1 cellular context compared by ENCODE assay signal in the genomic region with DNA sequence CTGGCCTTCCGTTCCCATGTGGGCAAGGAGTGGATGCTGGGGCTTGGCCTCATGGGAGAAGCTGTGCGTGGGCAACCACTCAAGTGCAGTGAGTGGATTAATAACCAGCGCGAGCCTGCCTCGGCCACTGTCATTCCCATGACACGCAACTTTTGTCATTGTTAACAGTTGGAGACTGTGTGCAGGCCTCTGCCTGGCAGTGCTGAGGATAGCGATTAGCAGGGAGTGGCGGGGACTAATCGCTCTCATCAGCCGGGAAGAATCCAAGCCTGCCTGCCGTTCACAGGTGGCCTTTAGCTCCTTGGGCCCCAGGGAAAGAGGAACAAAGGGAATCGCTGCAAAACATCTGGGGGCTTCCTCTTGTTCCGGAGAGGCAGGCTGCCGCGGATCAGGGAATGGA.
TF ChIP-seq lines count a peak whose summit lies in the region.

No MANE protein-coding gene starts in this region.

TF ChIP-seq in WTC11, 78 proteins besides CTCF, POLR2A, EP300 and RAD21 (continued from another document):
- TF ChIP-seq, protein P1, sequence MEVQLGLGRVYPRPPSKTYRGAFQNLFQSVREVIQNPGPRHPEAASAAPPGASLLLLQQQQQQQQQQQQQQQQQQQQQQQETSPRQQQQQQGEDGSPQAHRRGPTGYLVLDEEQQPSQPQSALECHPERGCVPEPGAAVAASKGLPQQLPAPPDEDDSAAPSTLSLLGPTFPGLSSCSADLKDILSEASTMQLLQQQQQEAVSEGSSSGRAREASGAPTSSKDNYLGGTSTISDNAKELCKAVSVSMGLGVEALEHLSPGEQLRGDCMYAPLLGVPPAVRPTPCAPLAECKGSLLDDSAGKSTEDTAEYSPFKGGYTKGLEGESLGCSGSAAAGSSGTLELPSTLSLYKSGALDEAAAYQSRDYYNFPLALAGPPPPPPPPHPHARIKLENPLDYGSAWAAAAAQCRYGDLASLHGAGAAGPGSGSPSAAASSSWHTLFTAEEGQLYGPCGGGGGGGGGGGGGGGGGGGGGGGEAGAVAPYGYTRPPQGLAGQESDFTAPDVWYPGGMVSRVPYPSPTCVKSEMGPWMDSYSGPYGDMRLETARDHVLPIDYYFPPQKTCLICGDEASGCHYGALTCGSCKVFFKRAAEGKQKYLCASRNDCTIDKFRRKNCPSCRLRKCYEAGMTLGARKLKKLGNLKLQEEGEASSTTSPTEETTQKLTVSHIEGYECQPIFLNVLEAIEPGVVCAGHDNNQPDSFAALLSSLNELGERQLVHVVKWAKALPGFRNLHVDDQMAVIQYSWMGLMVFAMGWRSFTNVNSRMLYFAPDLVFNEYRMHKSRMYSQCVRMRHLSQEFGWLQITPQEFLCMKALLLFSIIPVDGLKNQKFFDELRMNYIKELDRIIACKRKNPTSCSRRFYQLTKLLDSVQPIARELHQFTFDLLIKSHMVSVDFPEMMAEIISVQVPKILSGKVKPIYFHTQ (CRISPR knock-in tag; IDR thresholded peaks at IDR 0.05) = no peak
- TF ChIP-seq RELA (CRISPR knock-in tag; IDR thresholded peaks at IDR 0.05; ENCODE audit: borderline replicate concordance) = no peak
- TF ChIP-seq, protein P2, sequence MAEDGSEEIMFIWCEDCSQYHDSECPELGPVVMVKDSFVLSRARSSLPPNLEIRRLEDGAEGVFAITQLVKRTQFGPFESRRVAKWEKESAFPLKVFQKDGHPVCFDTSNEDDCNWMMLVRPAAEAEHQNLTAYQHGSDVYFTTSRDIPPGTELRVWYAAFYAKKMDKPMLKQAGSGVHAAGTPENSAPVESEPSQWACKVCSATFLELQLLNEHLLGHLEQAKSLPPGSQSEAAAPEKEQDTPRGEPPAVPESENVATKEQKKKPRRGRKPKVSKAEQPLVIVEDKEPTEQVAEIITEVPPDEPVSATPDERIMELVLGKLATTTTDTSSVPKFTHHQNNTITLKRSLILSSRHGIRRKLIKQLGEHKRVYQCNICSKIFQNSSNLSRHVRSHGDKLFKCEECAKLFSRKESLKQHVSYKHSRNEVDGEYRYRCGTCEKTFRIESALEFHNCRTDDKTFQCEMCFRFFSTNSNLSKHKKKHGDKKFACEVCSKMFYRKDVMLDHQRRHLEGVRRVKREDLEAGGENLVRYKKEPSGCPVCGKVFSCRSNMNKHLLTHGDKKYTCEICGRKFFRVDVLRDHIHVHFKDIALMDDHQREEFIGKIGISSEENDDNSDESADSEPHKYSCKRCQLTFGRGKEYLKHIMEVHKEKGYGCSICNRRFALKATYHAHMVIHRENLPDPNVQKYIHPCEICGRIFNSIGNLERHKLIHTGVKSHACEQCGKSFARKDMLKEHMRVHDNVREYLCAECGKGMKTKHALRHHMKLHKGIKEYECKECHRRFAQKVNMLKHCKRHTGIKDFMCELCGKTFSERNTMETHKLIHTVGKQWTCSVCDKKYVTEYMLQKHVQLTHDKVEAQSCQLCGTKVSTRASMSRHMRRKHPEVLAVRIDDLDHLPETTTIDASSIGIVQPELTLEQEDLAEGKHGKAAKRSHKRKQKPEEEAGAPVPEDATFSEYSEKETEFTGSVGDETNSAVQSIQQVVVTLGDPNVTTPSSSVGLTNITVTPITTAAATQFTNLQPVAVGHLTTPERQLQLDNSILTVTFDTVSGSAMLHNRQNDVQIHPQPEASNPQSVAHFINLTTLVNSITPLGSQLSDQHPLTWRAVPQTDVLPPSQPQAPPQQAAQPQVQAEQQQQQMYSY (CRISPR knock-in tag; IDR thresholded peaks at IDR 0.05) = no peak
- TF ChIP-seq, protein P3, sequence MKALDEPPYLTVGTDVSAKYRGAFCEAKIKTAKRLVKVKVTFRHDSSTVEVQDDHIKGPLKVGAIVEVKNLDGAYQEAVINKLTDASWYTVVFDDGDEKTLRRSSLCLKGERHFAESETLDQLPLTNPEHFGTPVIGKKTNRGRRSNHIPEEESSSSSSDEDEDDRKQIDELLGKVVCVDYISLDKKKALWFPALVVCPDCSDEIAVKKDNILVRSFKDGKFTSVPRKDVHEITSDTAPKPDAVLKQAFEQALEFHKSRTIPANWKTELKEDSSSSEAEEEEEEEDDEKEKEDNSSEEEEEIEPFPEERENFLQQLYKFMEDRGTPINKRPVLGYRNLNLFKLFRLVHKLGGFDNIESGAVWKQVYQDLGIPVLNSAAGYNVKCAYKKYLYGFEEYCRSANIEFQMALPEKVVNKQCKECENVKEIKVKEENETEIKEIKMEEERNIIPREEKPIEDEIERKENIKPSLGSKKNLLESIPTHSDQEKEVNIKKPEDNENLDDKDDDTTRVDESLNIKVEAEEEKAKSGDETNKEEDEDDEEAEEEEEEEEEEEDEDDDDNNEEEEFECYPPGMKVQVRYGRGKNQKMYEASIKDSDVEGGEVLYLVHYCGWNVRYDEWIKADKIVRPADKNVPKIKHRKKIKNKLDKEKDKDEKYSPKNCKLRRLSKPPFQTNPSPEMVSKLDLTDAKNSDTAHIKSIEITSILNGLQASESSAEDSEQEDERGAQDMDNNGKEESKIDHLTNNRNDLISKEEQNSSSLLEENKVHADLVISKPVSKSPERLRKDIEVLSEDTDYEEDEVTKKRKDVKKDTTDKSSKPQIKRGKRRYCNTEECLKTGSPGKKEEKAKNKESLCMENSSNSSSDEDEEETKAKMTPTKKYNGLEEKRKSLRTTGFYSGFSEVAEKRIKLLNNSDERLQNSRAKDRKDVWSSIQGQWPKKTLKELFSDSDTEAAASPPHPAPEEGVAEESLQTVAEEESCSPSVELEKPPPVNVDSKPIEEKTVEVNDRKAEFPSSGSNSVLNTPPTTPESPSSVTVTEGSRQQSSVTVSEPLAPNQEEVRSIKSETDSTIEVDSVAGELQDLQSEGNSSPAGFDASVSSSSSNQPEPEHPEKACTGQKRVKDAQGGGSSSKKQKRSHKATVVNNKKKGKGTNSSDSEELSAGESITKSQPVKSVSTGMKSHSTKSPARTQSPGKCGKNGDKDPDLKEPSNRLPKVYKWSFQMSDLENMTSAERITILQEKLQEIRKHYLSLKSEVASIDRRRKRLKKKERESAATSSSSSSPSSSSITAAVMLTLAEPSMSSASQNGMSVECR (CRISPR knock-in tag; IDR thresholded peaks at IDR 0.05; ENCODE audit: borderline replicate concordance) = no peak
- no peak for TF ChIP-seq ZNF121 (CRISPR knock-in tag; IDR thresholded peaks at IDR 0.05)
- TF ChIP-seq, protein P4, sequence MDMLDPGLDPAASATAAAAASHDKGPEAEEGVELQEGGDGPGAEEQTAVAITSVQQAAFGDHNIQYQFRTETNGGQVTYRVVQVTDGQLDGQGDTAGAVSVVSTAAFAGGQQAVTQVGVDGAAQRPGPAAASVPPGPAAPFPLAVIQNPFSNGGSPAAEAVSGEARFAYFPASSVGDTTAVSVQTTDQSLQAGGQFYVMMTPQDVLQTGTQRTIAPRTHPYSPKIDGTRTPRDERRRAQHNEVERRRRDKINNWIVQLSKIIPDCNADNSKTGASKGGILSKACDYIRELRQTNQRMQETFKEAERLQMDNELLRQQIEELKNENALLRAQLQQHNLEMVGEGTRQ (CRISPR knock-in tag; IDR thresholded peaks at IDR 0.05) = no peak
- TF ChIP-seq TP53 (CRISPR knock-in tag; IDR thresholded peaks at IDR 0.05) = no peak
- TF ChIP-seq ZNF423 (CRISPR knock-in tag; IDR thresholded peaks at IDR 0.05) = no peak
- TF ChIP-seq SOX15 (CRISPR knock-in tag; IDR thresholded peaks at IDR 0.05) = no peak
- no peak for TF ChIP-seq NFATC4 (CRISPR knock-in tag; IDR thresholded peaks at IDR 0.05)
- no peak for TF ChIP-seq TEAD4 (CRISPR knock-in tag; IDR thresholded peaks at IDR 0.05)
- TF ChIP-seq IRF2 (CRISPR knock-in tag; IDR thresholded peaks at IDR 0.05; ENCODE audit: borderline replicate concordance, low read depth) = no peak
- TF ChIP-seq SP1 (CRISPR knock-in tag; conservative IDR thresholded peaks at IDR 0.05) = no peak
